In genomic region chr3:12946661-12947316, GRCh38 we compare ENCODE assay signal across 13 cellular contexts.
DNase-seq lines count a peak whose midpoint lies in the region; ATAC-seq, FAIRE-seq and TF ChIP-seq lines count a peak whose summit lies in the region.
"Had no signal": no experiment of that assay in that cellular context is flagged by ENCODE, and none has a peak within 500 bp of the region (broad histone marks: within the 10 kb centered on the region; RNA-seq: fewer than 3 reads in every experiment).

No MANE protein-coding gene starts in this region.

- H3K27ac Mint-ChIP-seq in natural killer cell (peak overlapping the region; percentile 29 to 81), memory B cell (peak overlapping the region; percentile 21)
- peak overlapping the region in 1 of 2 donors; percentile 52 for H3K27ac Mint-ChIP-seq in natural killer cell treated with Interleukin-12 subunit alpha and Interleukin-12 subunit beta and Interleukin-15 and Interleukin-18, amount 100 ng/mL, for 72 hours
- H3K27ac Mint-ChIP-seq: activated naive CD4-positive, alpha-beta T cell treated with anti-CD3 and anti-CD28 coated beads for 36 hours had no signal

- intact Hi-C loops in natural killer cell (cut with micrococcal nuclease), result loop anchor here (10.0 kb wide), 1 partner anchor 48 kb away; no protein-coding TSS in a partner anchor

- H3K4me1 Mint-ChIP-seq in natural killer cell, result peaks cover 55 to 67% of the 10 kb centered on the region in 2 donors
- peaks cover 48 to 52% of the 10 kb centered on the region in 2 donors for H3K4me1 Mint-ChIP-seq in natural killer cell treated with Interleukin-12 subunit alpha and Interleukin-12 subunit beta and Interleukin-15 and Interleukin-18, amount 100 ng/mL, for 72 hours (ENCODE audit: low read depth in 2 of 2)
- peaks cover 43% of the 10 kb centered on the region for H3K4me1 Mint-ChIP-seq in memory B cell

- H3K9me3 Mint-ChIP-seq in natural killer cell (no peaks in the 10 kb centered on the region), memory B cell (no peaks in the 10 kb centered on the region)
- no peaks in the 10 kb centered on the region for H3K9me3 Mint-ChIP-seq in natural killer cell treated with Interleukin-12 subunit alpha and Interleukin-12 subunit beta and Interleukin-15 and Interleukin-18, amount 100 ng/mL, for 72 hours
- H3K9me3 Mint-ChIP-seq: activated naive CD4-positive, alpha-beta T cell treated with anti-CD3 and anti-CD28 coated beads for 36 hours had no signal

- H3K36me3 Mint-ChIP-seq in natural killer cell, result no peaks in the 10 kb centered on the region
- no peaks in the 10 kb centered on the region for H3K36me3 Mint-ChIP-seq in natural killer cell treated with Interleukin-12 subunit alpha and Interleukin-12 subunit beta and Interleukin-15 and Interleukin-18, amount 100 ng/mL, for 72 hours
- peaks cover 2% of the 10 kb centered on the region for H3K36me3 Mint-ChIP-seq in memory B cell

- peaks cover under 1% of the 10 kb centered on the region for H3K36me3 ChIP-seq in bronchial epithelial cell (ENCODE audit: control insufficient read depth, insufficient read depth, low read length)
- H3K36me3 ChIP-seq: ovary had no signal

- H3K27me3 Mint-ChIP-seq in natural killer cell (ENCODE audit: low read depth in 2 of 2) (no peaks in the 10 kb centered on the region), memory B cell (no peaks in the 10 kb centered on the region)
- no peaks in the 10 kb centered on the region for H3K27me3 Mint-ChIP-seq in natural killer cell treated with Interleukin-12 subunit alpha and Interleukin-12 subunit beta and Interleukin-15 and Interleukin-18, amount 100 ng/mL, for 72 hours

- H3K27me3 ChIP-seq in bronchial epithelial cell (ENCODE audit: control insufficient read depth, insufficient read depth, low read length), result no peaks in the 10 kb centered on the region
- H3K27me3 ChIP-seq: ovary, testis had no signal

- FAIRE-seq in bronchial epithelial cell (lab: Jason Lieb, UNC), result peak; percentile 73

- no peak for ATAC-seq in natural killer cell
- no peak for ATAC-seq in natural killer cell treated with Interleukin-12 subunit alpha and Interleukin-12 subunit beta and Interleukin-15 and Interleukin-18, amount 100 ng/mL, for 72 hours
- ATAC-seq in memory B cell (ENCODE audit: low read depth), result no peak
- no peak for ATAC-seq in HG03342 (IDR thresholded peaks at IDR 0.05; ENCODE audit: unreplicated experiment)
- no peak for ATAC-seq in GM21390 (IDR thresholded peaks at IDR 0.05; ENCODE audit: unreplicated experiment)

- no peak overlapping the region for H3K4me3 ChIP-seq in bronchial epithelial cell (ENCODE audit: low read depth, low read length)
- H3K4me3 ChIP-seq: ovary, testis had no signal

- TF ChIP-seq CTCF in natural killer cell (IDR thresholded peaks at IDR 0.05), result no peak
- TF ChIP-seq CTCF in bronchial epithelial cell (IDR thresholded peaks at IDR 0.05; ENCODE audit: insufficient read depth, low read length, severe bottlenecking), result no peak

- DNase-seq in natural killer cell (no peak), bronchial epithelial cell (ENCODE audit: low read depth) (peak; percentile 75), memory B cell (ENCODE audit: low spot score in 2 of 2) (no peak), OCI-M1 (lab: John Stamatoyannopoulos, UW) (no peak), DMS 273 treated with DMSO at 0.1 percent for 48 hours (lab: John Stamatoyannopoulos, UW) (no peak)
- DNase-seq in natural killer cell treated with Interleukin-12 subunit alpha and Interleukin-12 subunit beta and Interleukin-15 and Interleukin-18, amount 100 ng/mL, for 72 hours (ENCODE audit: low spot score), result no peak
- DNase-seq: activated naive CD4-positive, alpha-beta T cell treated with anti-CD3 and anti-CD28 coated beads for 36 hours; dermis blood vessel endothelial cell; ovary; stimulated activated CD4-positive, alpha-beta T cell treated with anti-CD3 and anti-CD28 coated beads, Interleukin-12 subunit alpha, Interleukin-12 subunit beta, amount 100 ng/mL, for 4 hours; testis had no signal

- H3K4me3 Mint-ChIP-seq in natural killer cell (peak overlapping the region; percentile 77), memory B cell (no peak overlapping the region)
- H3K4me3 Mint-ChIP-seq in natural killer cell treated with Interleukin-12 subunit alpha and Interleukin-12 subunit beta and Interleukin-15 and Interleukin-18, amount 100 ng/mL, for 72 hours, result no peak overlapping the region
- H3K4me3 Mint-ChIP-seq: activated naive CD4-positive, alpha-beta T cell treated with anti-CD3 and anti-CD28 coated beads for 36 hours had no signal
